In the genomic region with DNA sequence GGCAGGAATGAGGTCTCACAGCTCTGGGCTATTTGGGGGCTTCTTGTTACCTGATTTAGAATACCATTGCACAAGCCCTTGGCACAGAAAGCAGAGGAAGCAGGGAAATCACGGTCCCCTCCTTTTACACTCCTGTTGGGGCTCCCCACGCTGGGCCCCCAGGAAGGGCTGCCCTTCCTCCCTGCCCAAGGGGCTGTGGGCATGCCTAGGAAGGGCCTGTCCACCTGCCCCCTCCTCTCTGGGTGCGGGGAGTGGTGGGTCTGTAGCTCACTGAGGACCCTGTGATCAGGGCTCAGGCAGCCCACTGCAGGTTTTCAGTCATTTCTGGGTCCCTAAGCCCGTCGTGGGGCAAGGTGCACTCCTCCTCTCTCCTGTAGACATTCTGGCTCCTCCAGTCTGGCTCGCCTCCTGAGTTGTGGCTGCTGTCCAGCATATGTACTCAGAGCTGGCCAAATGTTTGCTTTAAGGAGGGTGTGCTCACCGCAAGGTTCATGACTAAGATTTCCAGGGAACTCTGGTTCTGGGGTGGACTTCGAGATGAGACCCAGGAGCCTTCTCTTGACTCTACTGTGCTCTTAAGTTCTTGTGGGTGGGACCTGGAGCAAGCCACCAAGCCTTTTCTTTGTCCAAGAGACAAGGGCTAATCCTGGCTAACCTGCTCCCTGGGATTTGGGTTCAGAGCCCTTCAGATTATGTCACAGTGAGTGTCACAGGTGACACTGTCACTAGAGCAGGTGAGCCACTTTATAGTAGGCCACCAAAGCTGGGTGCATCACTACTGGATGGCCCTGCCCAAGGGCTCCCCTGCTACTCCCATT, we compare ENCODE assay signal across 8 cellular contexts. TPM values are rescaled to one million over a fixed set of nuclear protein-coding genes. Genes with fewer than 3 reads are reported as not detected.
A peak's percentile ranks its signal among the peaks of the same experiment; 100 is the strongest.
DNase-seq lines count a peak whose midpoint lies in the region; ATAC-seq and TF ChIP-seq lines count a peak whose summit lies in the region.

No MANE protein-coding gene starts in this region.

- H3K4me1 ChIP-seq in skeletal muscle tissue (ENCODE audit: control insufficient read depth in 3 of 3, insufficient read depth in 3 of 3, low read length in 3 of 3), result peaks cover 52 to 68% (median 54%) of the 10 kb centered on the region in 3 donors

- no peaks in the 10 kb centered on the region for H3K9me3 ChIP-seq in T-helper 17 cell (ENCODE audit: control insufficient read depth, low read length, poor library complexity, severe bottlenecking)
- H3K9me3 ChIP-seq in skeletal muscle tissue (ENCODE audit: control insufficient read depth in 3 of 3, low read length in 3 of 3), result no peaks in the 10 kb centered on the region

- H3K36me3 ChIP-seq in skeletal muscle tissue (ENCODE audit: control insufficient read depth in 3 of 3, insufficient read depth in 3 of 3, low read length in 3 of 3), result peaks cover 3 to 8% (median 5%) of the 10 kb centered on the region in 3 donors

- H3K4me3 Mint-ChIP-seq in T-helper 17 cell (peak overlapping the region; percentile 81), glutamatergic neuron (ENCODE audit: unreplicated experiment) (peak overlapping the region; percentile 54)

- H3K9me3 Mint-ChIP-seq in glutamatergic neuron (ENCODE audit: unreplicated experiment), result peaks cover 17% of the 10 kb centered on the region

- H3K27ac Mint-ChIP-seq in T-helper 17 cell (peak overlapping the region; percentile 97), glutamatergic neuron (ENCODE audit: unreplicated experiment) (peak overlapping the region; percentile 65)

- H3K36me3 Mint-ChIP-seq in T-helper 17 cell (ENCODE audit: low read depth) (peaks cover 4% of the 10 kb centered on the region), glutamatergic neuron (ENCODE audit: unreplicated experiment) (peaks cover 8% of the 10 kb centered on the region)

- TF ChIP-seq CTCF in glutamatergic neuron (IDR thresholded peaks at IDR 0.05; ENCODE audit: partially characterized antibody, unreplicated experiment), result no peak

- no peaks in the 10 kb centered on the region for H3K27me3 ChIP-seq in skeletal muscle tissue (ENCODE audit: control insufficient read depth in 3 of 3, insufficient read depth in 3 of 3, low read length in 3 of 3)

- H3K4me3 ChIP-seq in skeletal muscle tissue (ENCODE audit: low read length in 3 of 3), result peak overlapping the region; percentile 37 to 52 (median 41)

- H3K4me1 Mint-ChIP-seq in T-helper 17 cell (peaks cover 48% of the 10 kb centered on the region), glutamatergic neuron (ENCODE audit: low read depth, unreplicated experiment) (peaks cover 45% of the 10 kb centered on the region)

- peak overlapping the region; percentile 94 for H3K27ac ChIP-seq in skeletal muscle tissue (ENCODE audit: low read depth, low read length)

- H3K27me3 Mint-ChIP-seq in T-helper 17 cell (no peaks in the 10 kb centered on the region), glutamatergic neuron (ENCODE audit: unreplicated experiment) (peaks cover 14% of the 10 kb centered on the region)

- peak; percentile 67 for DNase-seq in GM04504 (ENCODE audit: low read depth)
- no peak for DNase-seq in T-helper 17 cell
- no peak for DNase-seq in glutamatergic neuron
- no peak for DNase-seq in NCI-H2081 treated with DMSO at 0.1 percent for 48 hours (lab: John Stamatoyannopoulos, UW)
- no peak for DNase-seq in NCI-H748 treated with DMSO at 0.1 percent for 48 hours (lab: John Stamatoyannopoulos, UW)
- DNase-seq in Ammon's horn (ENCODE audit: low spot score), result no peak

- peak overlapping the region; percentile 11 to 66 (median 43) for H3K9ac ChIP-seq in skeletal muscle tissue (ENCODE audit: low read depth in 1 of 3, low read length in 3 of 3)

- no peak for ATAC-seq in T-helper 17 cell
- no peak for ATAC-seq in GM21576 (IDR thresholded peaks at IDR 0.05; ENCODE audit: unreplicated experiment)

RNA-seq across cellular contexts. Expression of a gene that starts 56.0 kb away (rescaled TPM):
- total RNA-seq in T-helper 17 cell (not detected), glutamatergic neuron (ENCODE audit: unreplicated experiment) (not detected), skeletal muscle tissue (not detected)
